Comparison of ENCODE assay signal across 1 cellular context in genomic region chr14:99538733-99539132, GRCh38.
TF ChIP-seq lines count a peak whose summit lies in the region.

No MANE protein-coding gene starts in this region.

TF ChIP-seq in GM12878, 131 proteins besides CTCF, POLR2A, EP300 and RAD21:
- TF ChIP-seq SMC3 (IDR thresholded peaks at IDR 0.05; ENCODE audit: borderline replicate concordance, low read length): no peak
- TF ChIP-seq TCF12 (IDR thresholded peaks at IDR 0.05; ENCODE audit: low read depth, low read length): peak; percentile 88
